1 cellular context compared by ENCODE assay signal in the genomic region with DNA sequence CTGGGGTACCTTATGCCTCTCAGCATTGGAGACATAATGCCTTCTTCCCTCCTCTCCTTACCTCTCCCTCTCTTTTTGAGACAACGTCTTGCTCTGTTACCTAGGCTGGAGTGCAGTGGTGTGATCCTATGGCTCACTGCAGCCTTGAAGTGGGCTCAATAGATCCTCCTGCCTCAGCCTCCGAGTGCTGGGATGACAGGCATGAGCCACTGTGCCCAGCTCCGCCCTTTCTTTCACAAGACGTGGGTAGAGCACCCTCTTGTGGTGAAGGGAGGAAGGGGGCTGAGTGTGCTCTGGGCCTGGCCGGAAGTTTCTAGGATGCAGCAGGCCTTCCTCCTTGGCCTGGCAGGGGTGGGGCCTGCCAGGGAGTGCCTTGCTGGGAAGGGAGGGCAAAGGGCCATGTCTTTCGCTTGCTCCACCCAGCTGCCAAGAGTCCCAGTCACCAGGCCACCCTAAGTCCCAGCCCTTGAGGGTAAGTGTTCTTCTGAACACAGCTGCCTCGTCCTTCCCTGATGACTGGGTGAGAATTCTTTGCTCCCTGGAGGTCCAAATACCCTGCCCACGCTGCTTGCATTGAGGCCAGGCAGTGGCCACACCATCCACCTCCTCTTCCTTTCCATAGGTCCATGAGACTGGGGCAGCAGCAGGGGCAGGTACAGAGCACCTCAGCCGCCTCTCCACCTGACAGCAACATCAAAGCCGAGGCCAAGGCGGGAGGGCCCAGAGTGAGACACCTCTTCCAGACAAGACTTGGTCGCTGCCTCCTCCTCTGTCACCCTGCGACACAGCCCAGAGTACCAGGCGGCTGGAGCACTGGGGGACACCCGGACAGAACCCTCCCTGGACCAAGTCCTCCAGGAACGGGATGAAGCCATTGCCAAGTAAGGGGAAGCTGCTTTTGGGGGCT.
TF ChIP-seq lines count a peak whose summit lies in the region.

No MANE protein-coding gene starts in this region.

TF ChIP-seq in GM12878, 131 proteins besides CTCF, POLR2A, EP300 and RAD21:
- TF ChIP-seq, protein P1, sequence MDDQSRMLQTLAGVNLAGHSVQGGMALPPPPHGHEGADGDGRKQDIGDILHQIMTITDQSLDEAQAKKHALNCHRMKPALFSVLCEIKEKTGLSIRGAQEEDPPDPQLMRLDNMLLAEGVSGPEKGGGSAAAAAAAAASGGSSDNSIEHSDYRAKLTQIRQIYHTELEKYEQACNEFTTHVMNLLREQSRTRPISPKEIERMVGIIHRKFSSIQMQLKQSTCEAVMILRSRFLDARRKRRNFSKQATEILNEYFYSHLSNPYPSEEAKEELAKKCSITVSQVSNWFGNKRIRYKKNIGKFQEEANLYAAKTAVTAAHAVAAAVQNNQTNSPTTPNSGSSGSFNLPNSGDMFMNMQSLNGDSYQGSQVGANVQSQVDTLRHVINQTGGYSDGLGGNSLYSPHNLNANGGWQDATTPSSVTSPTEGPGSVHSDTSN (IDR thresholded peaks at IDR 0.05; ENCODE audit: insufficient replicate concordance, low read depth, low read length) = peak; percentile 65
- TF ChIP-seq, protein P2, sequence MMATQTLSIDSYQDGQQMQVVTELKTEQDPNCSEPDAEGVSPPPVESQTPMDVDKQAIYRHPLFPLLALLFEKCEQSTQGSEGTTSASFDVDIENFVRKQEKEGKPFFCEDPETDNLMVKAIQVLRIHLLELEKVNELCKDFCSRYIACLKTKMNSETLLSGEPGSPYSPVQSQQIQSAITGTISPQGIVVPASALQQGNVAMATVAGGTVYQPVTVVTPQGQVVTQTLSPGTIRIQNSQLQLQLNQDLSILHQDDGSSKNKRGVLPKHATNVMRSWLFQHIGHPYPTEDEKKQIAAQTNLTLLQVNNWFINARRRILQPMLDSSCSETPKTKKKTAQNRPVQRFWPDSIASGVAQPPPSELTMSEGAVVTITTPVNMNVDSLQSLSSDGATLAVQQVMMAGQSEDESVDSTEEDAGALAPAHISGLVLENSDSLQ (IDR thresholded peaks at IDR 0.05) = peak; percentile 91
- no peak for TF ChIP-seq RUNX3 (IDR thresholded peaks at IDR 0.05; ENCODE audit: low read length)
- TF ChIP-seq SMC3 (IDR thresholded peaks at IDR 0.05; ENCODE audit: borderline replicate concordance, low read length) = peak; percentile 49; the same call in 1 of the 2 replicates
- no peak for TF ChIP-seq RFX5 (IDR thresholded peaks at IDR 0.05; ENCODE audit: low read depth, low read length)
- no peak for TF ChIP-seq SUZ12 (IDR thresholded peaks at IDR 0.05; ENCODE audit: unreplicated experiment)
- no peak for TF ChIP-seq JUND (IDR thresholded peaks at IDR 0.05; ENCODE audit: low read depth, low read length)
- peak; percentile 20 for TF ChIP-seq SP1 (IDR thresholded peaks at IDR 0.05; ENCODE audit: low read depth, low read length)
- TF ChIP-seq POLR2AphosphoS5 (IDR thresholded peaks at IDR 0.05; ENCODE audit: low read length) = 0 out of 2 replicates have a peak, but pooled peaks have one; percentile 33
- no peak for TF ChIP-seq POU2F2 (IDR thresholded peaks at IDR 0.05; ENCODE audit: borderline replicate concordance, low read depth, low read length)
- TF ChIP-seq IKZF1 (conservative IDR thresholded peaks at IDR 0.05) = 0 out of 2 replicates have a peak, but pooled peaks have one; percentile 25
- peak; percentile 19; the same call in 1 of the 2 replicates for TF ChIP-seq IRF4 (IDR thresholded peaks at IDR 0.05; ENCODE audit: low read depth, low read length)
- peak in 1 of 2 experiments; percentile 48; a peak in 1 of 4 replicates for TF ChIP-seq BHLHE40 (IDR thresholded peaks at IDR 0.05; ENCODE audit: borderline replicate concordance in 1 of 2, low read depth in 2 of 2, low read length in 1 of 2)
- TF ChIP-seq ZSCAN29 (IDR thresholded peaks at IDR 0.05) = no peak
- peak; percentile 49; the same call in 1 of the 2 replicates for TF ChIP-seq LARP7 (IDR thresholded peaks at IDR 0.05)
- TF ChIP-seq CBFB (IDR thresholded peaks at IDR 0.05; ENCODE audit: low read depth) = no peak
- no peak for TF ChIP-seq SIN3A (IDR thresholded peaks at IDR 0.05; ENCODE audit: low read depth, low read length)
- TF ChIP-seq SRF (IDR thresholded peaks at IDR 0.05; ENCODE audit: low read depth in 2 of 2, low read length in 2 of 2) = no peak
- TF ChIP-seq ZNF207 (IDR thresholded peaks at IDR 0.05; ENCODE audit: borderline replicate concordance) = peak; percentile 30; the same call in 1 of the 2 replicates
- TF ChIP-seq EZH2 (IDR thresholded peaks at IDR 0.05; ENCODE audit: borderline replicate concordance, control insufficient read depth, low read depth, low read length) = no peak
- peak; percentile 58; the same call in 1 of the 2 replicates for TF ChIP-seq YY1 (IDR thresholded peaks at IDR 0.05; ENCODE audit: low read depth, low read length)
- no peak for TF ChIP-seq RAD51 (IDR thresholded peaks at IDR 0.05)
- TF ChIP-seq, protein P3, sequence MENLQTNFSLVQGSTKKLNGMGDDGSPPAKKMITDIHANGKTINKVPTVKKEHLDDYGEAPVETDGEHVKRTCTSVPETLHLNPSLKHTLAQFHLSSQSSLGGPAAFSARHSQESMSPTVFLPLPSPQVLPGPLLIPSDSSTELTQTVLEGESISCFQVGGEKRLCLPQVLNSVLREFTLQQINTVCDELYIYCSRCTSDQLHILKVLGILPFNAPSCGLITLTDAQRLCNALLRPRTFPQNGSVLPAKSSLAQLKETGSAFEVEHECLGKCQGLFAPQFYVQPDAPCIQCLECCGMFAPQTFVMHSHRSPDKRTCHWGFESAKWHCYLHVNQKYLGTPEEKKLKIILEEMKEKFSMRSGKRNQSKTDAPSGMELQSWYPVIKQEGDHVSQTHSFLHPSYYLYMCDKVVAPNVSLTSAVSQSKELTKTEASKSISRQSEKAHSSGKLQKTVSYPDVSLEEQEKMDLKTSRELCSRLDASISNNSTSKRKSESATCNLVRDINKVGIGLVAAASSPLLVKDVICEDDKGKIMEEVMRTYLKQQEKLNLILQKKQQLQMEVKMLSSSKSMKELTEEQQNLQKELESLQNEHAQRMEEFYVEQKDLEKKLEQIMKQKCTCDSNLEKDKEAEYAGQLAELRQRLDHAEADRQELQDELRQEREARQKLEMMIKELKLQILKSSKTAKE (IDR thresholded peaks at IDR 0.05; ENCODE audit: low read depth, poor library complexity, severe bottlenecking) = no peak
- 0 out of 2 replicates have a peak, but pooled peaks have one; percentile 24 for TF ChIP-seq NBN (IDR thresholded peaks at IDR 0.05)
- peak; percentile 81 for TF ChIP-seq SMARCA5 (IDR thresholded peaks at IDR 0.05)
